Comparison of ENCODE assay signal across 1 cellular context in genomic region chr3:52286777-52287110, GRCh38.
TF ChIP-seq lines count a peak whose summit lies in the region.

No MANE protein-coding gene starts in this region.

TF ChIP-seq in K562, 482 proteins besides CTCF, POLR2A, EP300 and RAD21:
- TF ChIP-seq ZNF263 (CRISPR knock-in tag; IDR thresholded peaks at IDR 0.05; ENCODE audit: borderline replicate concordance) (no peak), CEBPB (tag; IDR thresholded peaks at IDR 0.05) (peak; percentile 10; the same call in 1 of the 2 replicates)
